In genomic region chr9:22643541-22643940, GRCh38 we compare ENCODE assay signal across 23 cellular contexts.
"Had no signal": no experiment of that assay in that cellular context is flagged by ENCODE, and none has a peak within 500 bp of the region (broad histone marks: within the 10 kb centered on the region; RNA-seq: fewer than 3 reads in every experiment).

No MANE protein-coding gene starts in this region.

- DNase-seq: activated B cell treated with CpG ODN at 0.5 μM for 24 hours; activated CD4-positive, alpha-beta T cell treated with anti-CD3 and anti-CD28 coated beads for 36 hours; activated CD4-positive, alpha-beta T cell treated with anti-CD3 and anti-CD28 coated beads, Interleukin-2, amount 50 U/mL, for 4 hours; activated CD8-positive, alpha-beta memory T cell treated with anti-CD3 and anti-CD28 coated beads for 24 hours; activated CD8-positive, alpha-beta memory T cell treated with anti-CD3 and anti-CD28 coated beads, Interleukin-2, amount 50 U/mL, for 4 hours; activated T-cell treated with anti-CD3 and anti-CD28 coated beads, Interleukin-2, amount 50 U/mL, for 24 hours; adrenal gland; colonic mucosa; foreskin melanocyte; nephron progenitor cell; pancreas; psoas muscle; stimulated activated CD4-positive, alpha-beta T cell treated with anti-CD3 and anti-CD28 coated beads, Interleukin-1b, Interleukin-23, amount 100 ng/mL, for 48 hours; stimulated activated naive CD8-positive, alpha-beta T cell treated with anti-CD3 and anti-CD28 coated beads, Interleukin-15, amount 100 ng/mL, for 72 hours; T1000 had no signal

- H3K9me3 ChIP-seq: adrenal gland, breast epithelium, colonic mucosa, esophagus muscularis mucosa, pancreas, psoas muscle, right atrium auricular region, suprapubic skin, vagina had no signal

- H2AFZ ChIP-seq: hepatocyte had no signal

- H3K4me2 ChIP-seq: hepatocyte had no signal

- H3K27me3 ChIP-seq: adrenal gland, breast epithelium, colonic mucosa, esophagus muscularis mucosa, hepatocyte, pancreas, right atrium auricular region, suprapubic skin, vagina had no signal

- H3K4me3 ChIP-seq: adrenal gland, breast epithelium, colonic mucosa, esophagus muscularis mucosa, hepatocyte, pancreas, psoas muscle, right atrium auricular region, suprapubic skin, vagina had no signal

- H3K4me1 ChIP-seq: adrenal gland, breast epithelium, colonic mucosa, pancreas, psoas muscle, right atrium auricular region, suprapubic skin, vagina had no signal

- ATAC-seq: activated CD4-positive, alpha-beta T cell treated with anti-CD3 and anti-CD28 coated beads for 36 hours; activated naive CD4-positive, alpha-beta T cell treated with anti-CD3 and anti-CD28 coated beads, Interleukin-2, amount 50 U/mL, for 72 hours; activated T-helper 17 cell treated with anti-CD3 and anti-CD28 coated beads, Interleukin-2, amount 50 U/mL, for 72 hours; pancreas; psoas muscle; stimulated activated naive CD8-positive, alpha-beta T cell treated with anti-CD3 and anti-CD28 coated beads, Interleukin-15, amount 100 ng/mL, for 72 hours had no signal

- H3K27ac ChIP-seq: adrenal gland, breast epithelium, colonic mucosa, esophagus muscularis mucosa, hepatocyte, pancreas, psoas muscle, right atrium auricular region, suprapubic skin, vagina had no signal

- H3K36me3 ChIP-seq: adrenal gland, breast epithelium, colonic mucosa, esophagus muscularis mucosa, pancreas, right atrium auricular region, suprapubic skin, vagina had no signal
